Comparison of ENCODE assay signal across 8 cellular contexts in the genomic region with DNA sequence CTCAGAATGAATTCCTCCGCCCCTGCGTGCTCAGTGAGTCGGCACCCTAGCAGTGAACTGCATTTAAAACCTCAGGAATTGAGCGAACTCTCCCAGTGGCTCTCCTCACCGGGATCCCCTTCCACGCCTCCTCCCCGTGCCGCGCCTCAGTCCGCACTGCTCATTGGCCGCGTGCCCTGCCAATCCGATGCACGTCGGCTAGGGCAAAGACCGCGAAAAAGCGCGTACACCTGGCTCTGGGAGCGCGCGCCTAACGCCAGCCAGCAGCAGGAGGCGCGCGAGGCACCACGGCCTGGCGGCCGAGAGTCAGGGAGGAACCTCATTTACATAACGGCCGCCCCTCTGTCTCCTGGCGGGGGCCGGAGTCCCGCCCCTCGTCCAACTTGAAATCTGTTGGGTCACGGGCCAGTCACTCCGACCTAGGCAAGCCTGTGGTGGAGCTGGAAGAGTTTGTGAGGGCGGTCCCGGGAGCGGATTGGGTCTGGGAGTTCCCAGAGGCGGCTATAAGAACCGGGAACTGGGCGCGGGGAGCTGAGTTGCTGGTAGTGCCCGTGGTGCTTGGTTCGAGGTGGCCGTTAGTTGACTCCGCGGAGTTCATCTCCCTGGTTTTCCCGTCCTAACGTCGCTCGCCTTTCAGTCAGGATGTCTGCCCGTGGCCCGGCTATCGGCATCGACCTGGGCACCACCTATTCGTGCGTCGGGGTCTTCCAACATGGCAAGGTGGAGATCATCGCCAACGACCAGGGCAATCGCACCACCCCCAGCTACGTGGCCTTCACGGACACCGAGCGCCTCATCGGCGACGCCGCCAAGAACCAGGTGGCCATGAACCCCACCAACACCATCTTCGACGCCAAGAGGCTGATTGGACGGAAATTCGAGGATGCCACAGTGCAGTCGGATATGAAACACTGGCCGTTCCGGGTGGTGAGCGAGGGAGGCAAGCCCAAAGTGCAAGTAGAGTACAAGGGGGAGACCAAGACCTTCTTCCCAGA. TPM values are rescaled to one million over a fixed set of nuclear protein-coding genes. Genes with fewer than 3 reads are reported as not detected.
A peak's percentile ranks its signal among the peaks of the same experiment; 100 is the strongest.
DNase-seq lines count a peak whose midpoint lies in the region; ATAC-seq and TF ChIP-seq lines count a peak whose summit lies in the region.

A gene (plus strand): TSS at position 534 of the 995 bp plus-strand sequence. CDS start 109 bp downstream, at position 643.

- peak; percentile 77 for TF ChIP-seq CTCF in hepatocyte (IDR thresholded peaks at IDR 0.05; ENCODE audit: poor library complexity)

- no peaks in the 10 kb centered on the region for H4K20me1 ChIP-seq in hepatocyte (ENCODE audit: insufficient read depth, poor library complexity, severe bottlenecking)

- peaks cover 11% of the 10 kb centered on the region for H3K36me3 Mint-ChIP-seq in T-helper 2 cell treated with Interferon-gamma antibody and Interleukin-4, amounts not matched to agents 5 μg/mL and 100 μg/mL, for 36 hours (ENCODE audit: low read depth)

- H3K4me2 ChIP-seq in hepatocyte: peak within 1 kb of the TSS; percentile 83

- H3K27me3 ChIP-seq in hepatocyte: no peaks in the 10 kb centered on the region

- H3K9me3 Mint-ChIP-seq in T-helper 2 cell treated with Interferon-gamma antibody and Interleukin-4, amounts not matched to agents 5 μg/mL and 100 μg/mL, for 36 hours: peaks cover 4% of the 10 kb centered on the region

- peak; percentile 100 for DNase-seq in NCI-H1092 (lab: John Stamatoyannopoulos, UW)
- peak; percentile 98 for DNase-seq in T-helper 2 cell treated with Interferon-gamma antibody and Interleukin-4, amounts not matched to agents 5 μg/mL and 100 μg/mL, for 36 hours (ENCODE audit: low spot score)
- DNase-seq in astrocyte of the hippocampus (ENCODE audit: low read depth, low spot score): peak; percentile 100
- DNase-seq in hepatocyte (ENCODE audit: low spot score): peak; percentile 97
- DNase-seq in renal cortical epithelial cell (ENCODE audit: low read depth): peak; percentile 96
- DNase-seq in DMS79 treated with DMSO at 0.1 percent for 48 hours (lab: John Stamatoyannopoulos, UW): no peak

- 50% methylated on average over 79 of the region's 79 CpGs for WGBS in hepatocyte (ENCODE audit: low lambda C conversion rate, missing lambda C conversion rate)

- no peaks in the 10 kb centered on the region for H3K36me3 ChIP-seq in hepatocyte (replicated peaks; ENCODE audit: insufficient read depth, low read depth)

- ATAC-seq in HG02610 (IDR thresholded peaks at IDR 0.05; ENCODE audit: unreplicated experiment): peak; percentile 96

- H3K27ac Mint-ChIP-seq in T-helper 2 cell treated with Interferon-gamma antibody and Interleukin-4, amounts not matched to agents 5 μg/mL and 100 μg/mL, for 36 hours: peak within 1 kb of the TSS; percentile 92

- H3K4me1 Mint-ChIP-seq in T-helper 2 cell treated with Interferon-gamma antibody and Interleukin-4, amounts not matched to agents 5 μg/mL and 100 μg/mL, for 36 hours (ENCODE audit: low read depth): peaks cover 24% of the 10 kb centered on the region

- no peaks in the 10 kb centered on the region for H3K79me2 ChIP-seq in hepatocyte

- H3K27ac ChIP-seq in hepatocyte: peak within 1 kb of the TSS; percentile 84

- no peaks in the 10 kb centered on the region for H3K9me3 ChIP-seq in hepatocyte (ENCODE audit: low read depth)

- peak within 1 kb of the TSS; percentile 98 for H2AFZ ChIP-seq in hepatocyte

- H3K27me3 Mint-ChIP-seq in T-helper 2 cell treated with Interferon-gamma antibody and Interleukin-4, amounts not matched to agents 5 μg/mL and 100 μg/mL, for 36 hours (ENCODE audit: low read depth): peaks cover 56% of the 10 kb centered on the region

- H3K4me3 Mint-ChIP-seq in T-helper 2 cell treated with Interferon-gamma antibody and Interleukin-4, amounts not matched to agents 5 μg/mL and 100 μg/mL, for 36 hours: peak within 1 kb of the TSS; percentile 94

- TF ChIP-seq POLR2A in GM10847 (IDR thresholded peaks at IDR 0.05; ENCODE audit: extremely low read depth, insufficient read length): peak; percentile 76

- H3K4me1 ChIP-seq in hepatocyte (ENCODE audit: insufficient read depth): peaks cover 6% of the 10 kb centered on the region

- no peaks in the 10 kb centered on the region for H3K9me2 ChIP-seq in hepatocyte (replicated peaks; ENCODE audit: insufficient read depth)

- H3K4me3 ChIP-seq in hepatocyte: peak within 1 kb of the TSS; percentile 40

RNA-seq across cellular contexts. Expression of the gene that starts here (rescaled TPM):
- total RNA-seq in hepatocyte (0.93 and 3.3 TPM in 2 replicates), renal cortical epithelial cell (25.0 and 44.2 TPM in 2 replicates)
- 2.9 and 5.0 TPM in 2 replicates for polyA plus RNA-seq in hepatocyte
